ENCODE assay signal across 1 cellular context in genomic region chr15:55290361-55291057, GRCh38.
TF ChIP-seq lines count a peak whose summit lies in the region.

No MANE protein-coding gene starts in this region.

TF ChIP-seq in HepG2, 621 proteins besides CTCF, POLR2A, EP300 and RAD21 (continued from another document and continues in another):
- TF ChIP-seq, protein P1, sequence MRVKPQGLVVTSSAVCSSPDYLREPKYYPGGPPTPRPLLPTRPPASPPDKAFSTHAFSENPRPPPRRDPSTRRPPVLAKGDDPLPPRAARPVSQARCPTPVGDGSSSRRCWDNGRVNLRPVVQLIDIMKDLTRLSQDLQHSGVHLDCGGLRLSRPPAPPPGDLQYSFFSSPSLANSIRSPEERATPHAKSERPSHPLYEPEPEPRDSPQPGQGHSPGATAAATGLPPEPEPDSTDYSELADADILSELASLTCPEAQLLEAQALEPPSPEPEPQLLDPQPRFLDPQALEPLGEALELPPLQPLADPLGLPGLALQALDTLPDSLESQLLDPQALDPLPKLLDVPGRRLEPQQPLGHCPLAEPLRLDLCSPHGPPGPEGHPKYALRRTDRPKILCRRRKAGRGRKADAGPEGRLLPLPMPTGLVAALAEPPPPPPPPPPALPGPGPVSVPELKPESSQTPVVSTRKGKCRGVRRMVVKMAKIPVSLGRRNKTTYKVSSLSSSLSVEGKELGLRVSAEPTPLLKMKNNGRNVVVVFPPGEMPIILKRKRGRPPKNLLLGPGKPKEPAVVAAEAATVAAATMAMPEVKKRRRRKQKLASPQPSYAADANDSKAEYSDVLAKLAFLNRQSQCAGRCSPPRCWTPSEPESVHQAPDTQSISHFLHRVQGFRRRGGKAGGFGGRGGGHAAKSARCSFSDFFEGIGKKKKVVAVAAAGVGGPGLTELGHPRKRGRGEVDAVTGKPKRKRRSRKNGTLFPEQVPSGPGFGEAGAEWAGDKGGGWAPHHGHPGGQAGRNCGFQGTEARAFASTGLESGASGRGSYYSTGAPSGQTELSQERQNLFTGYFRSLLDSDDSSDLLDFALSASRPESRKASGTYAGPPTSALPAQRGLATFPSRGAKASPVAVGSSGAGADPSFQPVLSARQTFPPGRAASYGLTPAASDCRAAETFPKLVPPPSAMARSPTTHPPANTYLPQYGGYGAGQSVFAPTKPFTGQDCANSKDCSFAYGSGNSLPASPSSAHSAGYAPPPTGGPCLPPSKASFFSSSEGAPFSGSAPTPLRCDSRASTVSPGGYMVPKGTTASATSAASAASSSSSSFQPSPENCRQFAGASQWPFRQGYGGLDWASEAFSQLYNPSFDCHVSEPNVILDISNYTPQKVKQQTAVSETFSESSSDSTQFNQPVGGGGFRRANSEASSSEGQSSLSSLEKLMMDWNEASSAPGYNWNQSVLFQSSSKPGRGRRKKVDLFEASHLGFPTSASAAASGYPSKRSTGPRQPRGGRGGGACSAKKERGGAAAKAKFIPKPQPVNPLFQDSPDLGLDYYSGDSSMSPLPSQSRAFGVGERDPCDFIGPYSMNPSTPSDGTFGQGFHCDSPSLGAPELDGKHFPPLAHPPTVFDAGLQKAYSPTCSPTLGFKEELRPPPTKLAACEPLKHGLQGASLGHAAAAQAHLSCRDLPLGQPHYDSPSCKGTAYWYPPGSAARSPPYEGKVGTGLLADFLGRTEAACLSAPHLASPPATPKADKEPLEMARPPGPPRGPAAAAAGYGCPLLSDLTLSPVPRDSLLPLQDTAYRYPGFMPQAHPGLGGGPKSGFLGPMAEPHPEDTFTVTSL (CRISPR knock-in tag; IDR thresholded peaks at IDR 0.05; ENCODE audit: borderline replicate concordance) = no peak
- TF ChIP-seq UBTF (CRISPR knock-in tag; IDR thresholded peaks at IDR 0.05) (no peak; the same call in 1 of the 2 replicates), ZNF343 (CRISPR knock-in tag; IDR thresholded peaks at IDR 0.05) (no peak), MEF2D (CRISPR knock-in tag; IDR thresholded peaks at IDR 0.05) (no peak), MYC (CRISPR knock-in tag; IDR thresholded peaks at IDR 0.05; ENCODE audit: borderline replicate concordance) (peak; percentile 62; the same call in 1 of the 2 replicates), ATF7 (IDR thresholded peaks at IDR 0.05) (no peak), ATF7 (CRISPR knock-in tag; IDR thresholded peaks at IDR 0.05) (no peak), HMG20B (CRISPR knock-in tag; conservative IDR thresholded peaks at IDR 0.05) (no peak; the same call in 1 of the 2 replicates), TARDBP (CRISPR knock-in tag; IDR thresholded peaks at IDR 0.05) (no peak; the same call in 1 of the 2 replicates), ZSCAN30 (CRISPR knock-in tag; IDR thresholded peaks at IDR 0.05) (no peak), ZNF674 (CRISPR knock-in tag; IDR thresholded peaks at IDR 0.05; ENCODE audit: low read depth) (no peak), RARA (CRISPR knock-in tag; IDR thresholded peaks at IDR 0.05) (no peak), TAF1 (CRISPR knock-in tag; IDR thresholded peaks at IDR 0.05) (no peak; the same call in 1 of the 2 replicates), BCL3 (CRISPR knock-in tag; IDR thresholded peaks at IDR 0.05) (no peak), NCOA5 (CRISPR knock-in tag; IDR thresholded peaks at IDR 0.05) (no peak), FOXP1 (IDR thresholded peaks at IDR 0.05) (no peak), FOXP1 (CRISPR knock-in tag; IDR thresholded peaks at IDR 0.05) (no peak), NFYC (CRISPR knock-in tag; IDR thresholded peaks at IDR 0.05) (no peak), SMAD3 (CRISPR knock-in tag; IDR thresholded peaks at IDR 0.05) (no peak), ETV6 (CRISPR knock-in tag; conservative IDR thresholded peaks at IDR 0.05) (no peak), HHEX (CRISPR knock-in tag; IDR thresholded peaks at IDR 0.05) (no peak), ZNF180 (CRISPR knock-in tag; IDR thresholded peaks at IDR 0.05; ENCODE audit: borderline replicate concordance, low read depth) (no peak), ZNF367 (CRISPR knock-in tag; IDR thresholded peaks at IDR 0.05; ENCODE audit: borderline replicate concordance) (no peak), CBFB (CRISPR knock-in tag; IDR thresholded peaks at IDR 0.05) (no peak), ZNF577 (CRISPR knock-in tag; IDR thresholded peaks at IDR 0.05; ENCODE audit: borderline replicate concordance, low read depth) (no peak), ZNF646 (CRISPR knock-in tag; IDR thresholded peaks at IDR 0.05) (no peak), MTA1 (CRISPR knock-in tag; IDR thresholded peaks at IDR 0.05; ENCODE audit: borderline replicate concordance) (no peak)
- TF ChIP-seq, protein P2, sequence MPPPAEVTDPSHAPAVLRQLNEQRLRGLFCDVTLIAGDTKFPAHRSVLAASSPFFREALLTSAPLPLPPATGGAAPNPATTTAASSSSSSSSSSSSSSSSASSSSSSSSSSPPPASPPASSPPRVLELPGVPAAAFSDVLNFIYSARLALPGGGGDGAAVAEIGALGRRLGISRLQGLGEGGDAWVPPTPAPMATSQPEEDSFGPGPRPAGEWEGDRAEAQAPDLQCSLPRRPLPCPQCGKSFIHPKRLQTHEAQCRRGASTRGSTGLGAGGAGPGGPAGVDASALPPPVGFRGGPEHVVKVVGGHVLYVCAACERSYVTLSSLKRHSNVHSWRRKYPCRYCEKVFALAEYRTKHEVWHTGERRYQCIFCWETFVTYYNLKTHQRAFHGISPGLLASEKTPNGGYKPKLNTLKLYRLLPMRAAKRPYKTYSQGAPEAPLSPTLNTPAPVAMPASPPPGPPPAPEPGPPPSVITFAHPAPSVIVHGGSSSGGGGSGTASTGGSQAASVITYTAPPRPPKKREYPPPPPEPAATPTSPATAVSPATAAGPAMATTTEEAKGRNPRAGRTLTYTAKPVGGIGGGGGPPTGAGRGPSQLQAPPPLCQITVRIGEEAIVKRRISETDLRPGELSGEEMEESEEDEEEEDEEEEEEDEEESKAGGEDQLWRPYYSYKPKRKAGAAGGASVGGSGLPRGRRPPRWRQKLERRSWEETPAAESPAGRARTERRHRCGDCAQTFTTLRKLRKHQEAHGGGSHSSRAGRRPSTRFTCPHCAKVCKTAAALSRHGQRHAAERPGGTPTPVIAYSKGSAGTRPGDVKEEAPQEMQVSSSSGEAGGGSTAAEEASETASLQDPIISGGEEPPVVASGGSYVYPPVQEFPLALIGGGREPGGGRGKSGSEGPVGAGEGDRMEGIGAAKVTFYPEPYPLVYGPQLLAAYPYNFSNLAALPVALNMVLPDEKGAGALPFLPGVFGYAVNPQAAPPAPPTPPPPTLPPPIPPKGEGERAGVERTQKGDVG (CRISPR knock-in tag; IDR thresholded peaks at IDR 0.05; ENCODE audit: borderline replicate concordance) = peak; percentile 30; the same call in 1 of the 2 replicates
- TF ChIP-seq, protein P3, sequence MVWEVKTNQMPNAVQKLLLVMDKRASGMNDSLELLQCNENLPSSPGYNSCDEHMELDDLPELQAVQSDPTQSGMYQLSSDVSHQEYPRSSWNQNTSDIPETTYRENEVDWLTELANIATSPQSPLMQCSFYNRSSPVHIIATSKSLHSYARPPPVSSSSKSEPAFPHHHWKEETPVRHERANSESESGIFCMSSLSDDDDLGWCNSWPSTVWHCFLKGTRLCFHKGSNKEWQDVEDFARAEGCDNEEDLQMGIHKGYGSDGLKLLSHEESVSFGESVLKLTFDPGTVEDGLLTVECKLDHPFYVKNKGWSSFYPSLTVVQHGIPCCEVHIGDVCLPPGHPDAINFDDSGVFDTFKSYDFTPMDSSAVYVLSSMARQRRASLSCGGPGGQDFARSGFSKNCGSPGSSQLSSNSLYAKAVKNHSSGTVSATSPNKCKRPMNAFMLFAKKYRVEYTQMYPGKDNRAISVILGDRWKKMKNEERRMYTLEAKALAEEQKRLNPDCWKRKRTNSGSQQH (CRISPR knock-in tag; IDR thresholded peaks at IDR 0.05; ENCODE audit: low read depth) = no peak
- TF ChIP-seq, protein P4, sequence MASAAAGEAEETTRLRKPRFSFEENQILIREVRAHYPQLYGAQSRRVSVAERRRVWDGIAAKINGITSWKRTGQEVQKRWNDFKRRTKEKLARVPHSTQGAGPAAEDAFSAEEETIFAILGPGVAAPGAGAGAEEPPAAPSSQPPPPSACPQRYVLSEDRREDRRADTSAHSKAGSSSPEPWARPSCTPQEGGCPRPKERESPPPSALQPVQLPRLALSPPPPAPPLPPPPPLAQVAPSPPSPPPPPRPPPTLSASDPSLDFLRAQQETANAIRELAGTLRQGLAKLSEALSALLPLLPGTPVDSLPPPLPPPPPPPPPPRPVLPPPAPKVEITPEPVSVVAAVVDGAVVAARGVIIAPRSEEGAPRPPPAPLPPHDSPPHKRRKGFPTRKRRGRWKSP (CRISPR knock-in tag; IDR thresholded peaks at IDR 0.05) = 0 out of 2 replicates have a peak, but pooled peaks have one; percentile 40
- TF ChIP-seq, protein P5, sequence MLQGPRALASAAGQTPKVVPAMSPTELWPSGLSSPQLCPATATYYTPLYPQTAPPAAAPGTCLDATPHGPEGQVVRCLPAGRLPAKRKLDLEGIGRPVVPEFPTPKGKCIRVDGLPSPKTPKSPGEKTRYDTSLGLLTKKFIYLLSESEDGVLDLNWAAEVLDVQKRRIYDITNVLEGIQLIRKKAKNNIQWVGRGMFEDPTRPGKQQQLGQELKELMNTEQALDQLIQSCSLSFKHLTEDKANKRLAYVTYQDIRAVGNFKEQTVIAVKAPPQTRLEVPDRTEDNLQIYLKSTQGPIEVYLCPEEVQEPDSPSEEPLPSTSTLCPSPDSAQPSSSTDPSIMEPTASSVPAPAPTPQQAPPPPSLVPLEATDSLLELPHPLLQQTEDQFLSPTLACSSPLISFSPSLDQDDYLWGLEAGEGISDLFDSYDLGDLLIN (CRISPR knock-in tag; IDR thresholded peaks at IDR 0.05; ENCODE audit: borderline replicate concordance) = no peak
- TF ChIP-seq, protein P6, sequence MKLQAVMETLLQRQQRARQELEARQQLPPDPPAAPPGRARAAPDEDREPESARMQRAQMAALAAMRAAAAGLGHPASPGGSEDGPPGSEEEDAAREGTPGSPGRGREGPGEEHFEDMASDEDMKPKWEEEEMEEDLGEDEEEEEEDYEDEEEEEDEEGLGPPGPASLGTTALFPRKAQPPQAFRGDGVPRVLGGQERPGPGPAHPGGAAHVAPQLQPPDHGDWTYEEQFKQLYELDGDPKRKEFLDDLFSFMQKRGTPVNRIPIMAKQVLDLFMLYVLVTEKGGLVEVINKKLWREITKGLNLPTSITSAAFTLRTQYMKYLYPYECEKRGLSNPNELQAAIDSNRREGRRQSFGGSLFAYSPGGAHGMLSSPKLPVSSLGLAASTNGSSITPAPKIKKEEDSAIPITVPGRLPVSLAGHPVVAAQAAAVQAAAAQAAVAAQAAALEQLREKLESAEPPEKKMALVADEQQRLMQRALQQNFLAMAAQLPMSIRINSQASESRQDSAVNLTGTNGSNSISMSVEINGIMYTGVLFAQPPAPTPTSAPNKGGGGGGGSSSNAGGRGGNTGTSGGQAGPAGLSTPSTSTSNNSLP (IDR thresholded peaks at IDR 0.05; ENCODE audit: low read depth, low read length) = no peak
